ENCODE assay signal across 26 cellular contexts in genomic region chr18:2356906-2357305, GRCh38.
DNase-seq lines count a peak whose midpoint lies in the region; ATAC-seq, FAIRE-seq and TF ChIP-seq lines count a peak whose summit lies in the region.
"Had no signal": no experiment of that assay in that cellular context is flagged by ENCODE, and none has a peak within 500 bp of the region (broad histone marks: within the 10 kb centered on the region; RNA-seq: fewer than 3 reads in every experiment).

No MANE protein-coding gene starts in this region.

- peaks cover 2% of the 10 kb centered on the region for H3K27me3 Mint-ChIP-seq in GM23338 (ENCODE audit: insufficient read depth, low read depth, poor library complexity)
- H3K27me3 Mint-ChIP-seq: CD4-positive, CD25-positive, alpha-beta regulatory T cell had no signal

- H4K12ac ChIP-seq in trophoblast cell (ENCODE audit: low read depth, low read length): no peak overlapping the region

- H3K27ac Mint-ChIP-seq in GM23338: no peak overlapping the region
- H3K27ac Mint-ChIP-seq: CD14-positive monocyte; CD8-positive, alpha-beta memory T cell had no signal

- no peaks in the 10 kb centered on the region for H3K4me1 ChIP-seq in GM23338 (ENCODE audit: insufficient read depth)
- H3K4me1 ChIP-seq in K562 (replicated peaks in 1 of 2; ENCODE audit: control insufficient read depth in 2 of 2, insufficient read depth in 2 of 2, low read length in 2 of 2): 0 out of 5 replicates have a peak, but pooled peaks cover 0 to 3% of the 10 kb centered on the region in 2 experiments
- peaks cover 0 to 2% of the 10 kb centered on the region in 2 experiments for H3K4me1 ChIP-seq in trophoblast cell (ENCODE audit: control insufficient read depth in 1 of 2, insufficient read depth in 2 of 2, low read length in 2 of 2)
- H3K4me1 ChIP-seq: A549, BE2C, BLaER1 had no signal

- H3K36me3 ChIP-seq in GM23338 (ENCODE audit: insufficient read depth): no peaks in the 10 kb centered on the region
- no peaks in the 10 kb centered on the region for H3K36me3 ChIP-seq in K562 (ENCODE audit: control insufficient read depth, insufficient read depth, low read length)
- H3K36me3 ChIP-seq in trophoblast cell (ENCODE audit: control insufficient read depth in 1 of 2, insufficient read depth in 2 of 2, low read length in 2 of 2): no peaks in the 10 kb centered on the region
- H3K36me3 ChIP-seq: BE2C, BLaER1 had no signal

- intact Hi-C loops in K562 (cut with micrococcal nuclease): no loop called here

- H2BK5ac ChIP-seq in trophoblast cell (ENCODE audit: low read depth, low read length, poor library complexity): no peak overlapping the region

- H3K9me3 ChIP-seq in K562 (replicated peaks; ENCODE audit: control insufficient read depth, insufficient read depth, low read depth, low read length): no peaks in the 10 kb centered on the region
- no peaks in the 10 kb centered on the region for H3K9me3 ChIP-seq in trophoblast cell (ENCODE audit: insufficient read depth, low read depth, low read length)
- H3K9me3 ChIP-seq: A549, BE2C, BLaER1 had no signal

- H3K4me2 ChIP-seq in GM23338 (no peak overlapping the region), K562 (ENCODE audit: insufficient read depth, low read length) (no peak overlapping the region), trophoblast cell (ENCODE audit: low read length) (no peak overlapping the region)
- H3K4me2 ChIP-seq: A549, BLaER1 had no signal

- H2AK5ac ChIP-seq in trophoblast cell (ENCODE audit: low read length): no peak overlapping the region

- ATAC-seq in GM23338 (no peak), K562 (no peak)
- ATAC-seq: A549, GM12878 had no signal

- H2BK12ac ChIP-seq in trophoblast cell (ENCODE audit: low read length): no peak overlapping the region

- H3K36me3 Mint-ChIP-seq in GM23338 (ENCODE audit: low read depth): no peaks in the 10 kb centered on the region
- H3K36me3 Mint-ChIP-seq: CD14-positive monocyte; CD4-positive, alpha-beta memory T cell; CD4-positive, CD25-positive, alpha-beta regulatory T cell; CD8-positive, alpha-beta memory T cell had no signal

- H3K18ac ChIP-seq in trophoblast cell (ENCODE audit: low read length): no peak overlapping the region

- H3K9me2 ChIP-seq in GM23338 (ENCODE audit: insufficient read depth): no peaks in the 10 kb centered on the region

- no TSS peak for BruUV-seq in K562 (replicated peaks; lab: Mats Ljungman, UMichigan)

- no peak overlapping the region for H4K91ac ChIP-seq in trophoblast cell (ENCODE audit: low read depth, low read length)

- 47% methylated on average over 5 of the region's 5 CpGs for WGBS in K562 (ENCODE audit: insufficient coverage, low coverage, missing lambda C conversion rate)
- no CpG with 5 or more reads among the region's 5 CpGs for WGBS in trophoblast cell (ENCODE audit: extremely low coverage, insufficient coverage, insufficient read length)

- no peak overlapping the region for H3K4ac ChIP-seq in trophoblast cell (ENCODE audit: low read depth, low read length)

- H3K4me3 ChIP-seq in GM23338 (no peak overlapping the region), K562 (no peak overlapping the region), trophoblast cell (ENCODE audit: low read depth, low read length) (no peak overlapping the region)
- H3K4me3 ChIP-seq: A549, BLaER1, GM12878 had no signal

- no peak overlapping the region for H3K4me3 Mint-ChIP-seq in GM23338
- H3K4me3 Mint-ChIP-seq: CD14-positive monocyte; CD4-positive, alpha-beta memory T cell; CD4-positive, CD25-positive, alpha-beta regulatory T cell; CD8-positive, alpha-beta memory T cell had no signal

- no peaks in the 10 kb centered on the region for H3K9me1 ChIP-seq in K562 (ENCODE audit: control insufficient read depth, insufficient read depth, low read length)

- no peaks in the 10 kb centered on the region for H4K20me1 ChIP-seq in GM23338 (replicated peaks; ENCODE audit: insufficient read depth)
- H4K20me1 ChIP-seq in K562 (replicated peaks; ENCODE audit: control insufficient read depth, insufficient read depth, low read length): no peaks in the 10 kb centered on the region
- H4K20me1 ChIP-seq: BLaER1 had no signal

- TF ChIP-seq POLR2A in K562 (conservative IDR thresholded peaks at IDR 0.05): no peak

- 0 out of 2 replicates have a peak overlapping the region, but pooled peaks have one; percentile 56 for H2AFZ ChIP-seq in GM23338
- H2AFZ ChIP-seq in K562 (ENCODE audit: low read depth, low read length): peak overlapping the region; percentile 70
- H2AFZ ChIP-seq in trophoblast cell (ENCODE audit: insufficient read depth, low read length, poor library complexity): no peak overlapping the region

- FAIRE-seq in K562 (lab: Jason Lieb, UNC): no peak
- FAIRE-seq: A549, GM12878, GM12892, GM18507 had no signal

- TF ChIP-seq EP300 in K562 (IDR thresholded peaks at IDR 0.05; ENCODE audit: low read length): no peak

- H3K27ac ChIP-seq in GM23338 (ENCODE audit: low read depth): no peak overlapping the region
- H3K27ac ChIP-seq in K562 (ENCODE audit: extremely low read depth, low read depth, low read length): no peak overlapping the region
- no peak overlapping the region for H3K27ac ChIP-seq in trophoblast cell (ENCODE audit: low read depth, low read length)
- H3K27ac ChIP-seq: 22Rv1, A549, BLaER1 had no signal

- H3K27me3 ChIP-seq in GM23338 (ENCODE audit: insufficient read depth) (no peaks in the 10 kb centered on the region), K562 (ENCODE audit: control insufficient read depth in 2 of 2, insufficient read depth in 2 of 2, low read length in 2 of 2) (no peaks in the 10 kb centered on the region), trophoblast cell (ENCODE audit: insufficient read depth, low read length) (no peaks in the 10 kb centered on the region)
- H3K27me3 ChIP-seq: BE2C, BLaER1 had no signal

- no peak for TF ChIP-seq RAD21 in K562 (CRISPR knock-in tag; conservative IDR thresholded peaks at IDR 0.05 in 1 of 2, IDR thresholded peaks at IDR 0.05 in 1 of 2)

- no peak overlapping the region for H2BK120ac ChIP-seq in trophoblast cell (ENCODE audit: insufficient read depth, low read length, poor library complexity)

- POLR2A ChIA-PET in K562 (lab: Yijun Ruan, JAX): interaction anchor here (1.0 to 1.5 kb wide), 3 partner anchors 9 to 31 kb away, joined by 3 to 4 read pairs (median 3); no protein-coding TSS in a partner anchor

- CTCF ChIA-PET in K562 (lab: Yijun Ruan, JAX; ENCODE audit: low intra/inter-chr PET ratio): no interaction called here

- H3K79me2 ChIP-seq in GM23338 (replicated peaks; ENCODE audit: insufficient read depth) (no peaks in the 10 kb centered on the region), K562 (ENCODE audit: control insufficient read depth, insufficient read depth, low read length) (no peaks in the 10 kb centered on the region), trophoblast cell (ENCODE audit: control insufficient read depth, insufficient read depth, low read length, poor library complexity) (no peaks in the 10 kb centered on the region)

- H3K79me1 ChIP-seq in trophoblast cell (ENCODE audit: low read length): peaks cover 3% of the 10 kb centered on the region

- no peak overlapping the region for H4K8ac ChIP-seq in trophoblast cell (ENCODE audit: low read depth, low read length)

- H3K14ac ChIP-seq in trophoblast cell (ENCODE audit: low read length): no peak overlapping the region

- no peaks in the 10 kb centered on the region for H3K9me3 Mint-ChIP-seq in GM23338
- H3K9me3 Mint-ChIP-seq: CD8-positive, alpha-beta memory T cell had no signal

- no peak for DNase-seq in GM23338 (ENCODE audit: low spot score)
- peak; percentile 49 for DNase-seq in RPMI7951 (ENCODE audit: low read depth)
- DNase-seq in K562 (ENCODE audit: extremely low read depth in 1 of 4, low spot score in 3 of 4): no peak
- DNase-seq in trophoblast cell: no peak
- DNase-seq in HPDE6-E6E7 (ENCODE audit: extremely low spot score): no peak
- no peak for DNase-seq in AG08396 (ENCODE audit: low spot score)
- DNase-seq: BE2C; C1 segment of cervical spinal cord; CD4-positive, alpha-beta memory T cell; CD4-positive, CD25-positive, alpha-beta regulatory T cell; CD8-positive, alpha-beta memory T cell; COR-L47; DMS 273 treated with DMSO at 0.1 percent for 48 hours; DMS153; DMS53; DMS79; DND-41; EL; GDM1 had no signal

- TF ChIP-seq CTCF in GM23338 (conservative IDR thresholded peaks at IDR 0.05; ENCODE audit: low read depth in 2 of 2) (no peak), K562 (IDR thresholded peaks at IDR 0.05 in 2 of 3, conservative IDR thresholded peaks at IDR 0.05 in 1 of 3; ENCODE audit: insufficient read depth in 2 of 3, low read depth in 1 of 3, low read length in 3 of 3) (no peak)

- H3K23ac ChIP-seq in trophoblast cell (ENCODE audit: low read length): no peak overlapping the region

- H3K9ac ChIP-seq in K562 (ENCODE audit: insufficient read depth in 1 of 2, low read depth in 2 of 2, low read length in 2 of 2) (no peak overlapping the region), trophoblast cell (ENCODE audit: low read length) (no peak overlapping the region)
- H3K9ac ChIP-seq: BLaER1 had no signal

- in situ Hi-C loops in K562 (cut with MboI): no loop called here

- H3F3A ChIP-seq in GM23338 (replicated peaks; ENCODE audit: low read depth): no peaks in the 10 kb centered on the region

- no peaks in the 10 kb centered on the region for H3K4me1 Mint-ChIP-seq in GM23338
- H3K4me1 Mint-ChIP-seq: CD14-positive monocyte; CD4-positive, alpha-beta memory T cell; CD4-positive, CD25-positive, alpha-beta regulatory T cell; CD8-positive, alpha-beta memory T cell had no signal

TF ChIP-seq in GM23338, 12 proteins besides CTCF, POLR2A, EP300 and RAD21 (continues in another document):
- no peak for TF ChIP-seq EZH2 (IDR thresholded peaks at IDR 0.05; ENCODE audit: low read depth, unreplicated experiment)
- TF ChIP-seq POLR2AphosphoS5 (IDR thresholded peaks at IDR 0.05; ENCODE audit: low read depth): no peak
- TF ChIP-seq STAT1 (IDR thresholded peaks at IDR 0.05; ENCODE audit: unreplicated experiment): no peak

TF ChIP-seq in K562, 482 proteins besides CTCF, POLR2A, EP300 and RAD21:
- TF ChIP-seq, protein P1, sequence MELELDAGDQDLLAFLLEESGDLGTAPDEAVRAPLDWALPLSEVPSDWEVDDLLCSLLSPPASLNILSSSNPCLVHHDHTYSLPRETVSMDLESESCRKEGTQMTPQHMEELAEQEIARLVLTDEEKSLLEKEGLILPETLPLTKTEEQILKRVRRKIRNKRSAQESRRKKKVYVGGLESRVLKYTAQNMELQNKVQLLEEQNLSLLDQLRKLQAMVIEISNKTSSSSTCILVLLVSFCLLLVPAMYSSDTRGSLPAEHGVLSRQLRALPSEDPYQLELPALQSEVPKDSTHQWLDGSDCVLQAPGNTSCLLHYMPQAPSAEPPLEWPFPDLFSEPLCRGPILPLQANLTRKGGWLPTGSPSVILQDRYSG (tag; conservative IDR thresholded peaks at IDR 0.05; ENCODE audit: low read depth): no peak
- TF ChIP-seq NONO (IDR thresholded peaks at IDR 0.05; ENCODE audit: low read depth in 2 of 2, low read length in 1 of 2): no peak
- no peak for TF ChIP-seq CREB1 (IDR thresholded peaks at IDR 0.05)
- no peak for TF ChIP-seq CREB1 (CRISPR knock-in tag; IDR thresholded peaks at IDR 0.05)
- peak; percentile 62 to 64 for TF ChIP-seq NRF1 (conservative IDR thresholded peaks at IDR 0.05 in 1 of 2, IDR thresholded peaks at IDR 0.05 in 1 of 2)
